ENCODE assay signal across 9 cellular contexts in the genomic region with DNA sequence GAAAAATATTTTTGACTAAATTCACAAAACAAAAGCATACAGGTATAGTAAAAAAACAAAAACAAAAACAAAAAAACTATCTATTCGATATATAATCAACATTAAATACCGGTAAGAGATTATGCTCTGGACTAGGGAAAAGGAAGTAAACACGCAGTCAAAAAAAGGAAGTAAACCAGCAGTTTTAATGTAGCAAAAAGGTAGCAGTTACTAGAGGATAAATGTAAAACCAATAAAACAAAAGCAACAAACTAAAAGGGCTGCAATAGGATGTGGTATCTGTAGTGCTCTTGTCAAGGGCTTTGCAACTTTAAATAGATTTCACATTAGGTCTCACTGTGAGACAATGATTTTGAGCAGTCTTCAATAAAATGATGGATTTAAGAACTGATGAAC. TPM values are rescaled to one million over a fixed set of nuclear protein-coding genes. Genes with fewer than 3 reads are reported as not detected.
DNase-seq lines count a peak whose midpoint lies in the region; ATAC-seq and TF ChIP-seq lines count a peak whose summit lies in the region.
"Had no signal": no experiment of that assay in that cellular context is flagged by ENCODE, and none has a peak within 500 bp of the region (broad histone marks: within the 10 kb centered on the region; RNA-seq: fewer than 3 reads in every experiment).

No MANE protein-coding gene starts in this region.

- H3K4me3 ChIP-seq in ACC112 (ENCODE audit: low read depth, low read length) (peak overlapping the region; percentile 95), GM23248 (0 out of 2 replicates have a peak overlapping the region, but pooled peaks have one; percentile 79), mononuclear cell (ENCODE audit: low read length) (peak overlapping the region; percentile 83), MM.1S (ENCODE audit: low read length) (no peak overlapping the region)

- H3K9me3 ChIP-seq in GM23248 (ENCODE audit: low read depth) (no peaks in the 10 kb centered on the region), mononuclear cell (ENCODE audit: low read depth, low read length) (no peaks in the 10 kb centered on the region), MM.1S (replicated peaks; ENCODE audit: insufficient read depth, low read length) (no peaks in the 10 kb centered on the region)

- no peak overlapping the region for H3K27ac ChIP-seq in ACC112 (ENCODE audit: low read depth, low read length)
- H3K27ac ChIP-seq in GM23248: no peak overlapping the region
- no peak overlapping the region for H3K27ac ChIP-seq in MM.1S (ENCODE audit: low read length)

- DNase-seq in GM23248 (no peak), NCI-H226 (no peak), posterior vena cava (ENCODE audit: low spot score) (no peak), MM.1S (no peak), NCI-H82 treated with DMSO at 0.1 percent for 48 hours (lab: John Stamatoyannopoulos, UW; ENCODE audit: unreplicated experiment) (no peak)
- DNase-seq in activated CD8-positive, alpha-beta T cell treated with anti-CD3 and anti-CD28 coated beads, Interleukin-2, amount 10 ng/mL, durations not matched to agents 7 days and 5 days: no peak
- DNase-seq: PC-3 had no signal

- no peaks in the 10 kb centered on the region for H3K9me3 Mint-ChIP-seq in activated CD8-positive, alpha-beta T cell treated with anti-CD3 and anti-CD28 coated beads, Interleukin-2, amount 10 ng/mL, durations not matched to agents 7 days and 5 days (ENCODE audit: insufficient read depth)

- peak overlapping the region; percentile 92 for H3K27ac Mint-ChIP-seq in activated CD8-positive, alpha-beta T cell treated with anti-CD3 and anti-CD28 coated beads, Interleukin-2, amount 10 ng/mL, durations not matched to agents 7 days and 5 days

- H3K79me2 ChIP-seq in ACC112 (ENCODE audit: control insufficient read depth, insufficient read depth, low read length, unreplicated experiment) (peaks cover 58% of the 10 kb centered on the region), GM23248 (ENCODE audit: insufficient read depth) (peaks cover 36% of the 10 kb centered on the region), MM.1S (ENCODE audit: low read length) (no peaks in the 10 kb centered on the region)

- peak overlapping the region; percentile 87 for H3K4me3 Mint-ChIP-seq in activated CD8-positive, alpha-beta T cell treated with anti-CD3 and anti-CD28 coated beads, Interleukin-2, amount 10 ng/mL, durations not matched to agents 7 days and 5 days

- H3K9ac ChIP-seq in GM23248 (peak overlapping the region; percentile 96; the same call in 1 of the 2 replicates), MM.1S (ENCODE audit: low read length) (no peak overlapping the region)

- peaks cover 8% of the 10 kb centered on the region for H3K36me3 ChIP-seq in ACC112 (ENCODE audit: insufficient read depth, low read length)
- H3K36me3 ChIP-seq in GM23248 (ENCODE audit: low read depth): peaks cover 17% of the 10 kb centered on the region; the same call in 1 of the 2 replicates
- no peaks in the 10 kb centered on the region for H3K36me3 ChIP-seq in MM.1S (replicated peaks; ENCODE audit: insufficient read depth, low read length)

- TF ChIP-seq CTCF in MM.1S (IDR thresholded peaks at IDR 0.05; ENCODE audit: low read length): no peak

- peaks cover 19% of the 10 kb centered on the region for H3K4me1 ChIP-seq in ACC112 (ENCODE audit: control insufficient read depth, insufficient read depth, low read length, unreplicated experiment)
- peaks cover 18% of the 10 kb centered on the region for H3K4me1 ChIP-seq in GM23248 (ENCODE audit: insufficient read depth)
- peaks cover 43% of the 10 kb centered on the region for H3K4me1 ChIP-seq in mononuclear cell (ENCODE audit: insufficient read depth, low read length)
- H3K4me1 ChIP-seq in MM.1S (ENCODE audit: low read length): 0 out of 2 replicates have a peak, but pooled peaks cover 4% of the 10 kb centered on the region

- H3F3A ChIP-seq in GM23248 (ENCODE audit: insufficient read depth) (peaks cover 9% of the 10 kb centered on the region; the same call in 1 of the 2 replicates), MM.1S (ENCODE audit: insufficient read depth, low read length) (peaks cover 10% of the 10 kb centered on the region)

- in situ Hi-C loops in GM23248 (cut with MboI): loop anchor here (25.0 kb wide), 1 partner anchor 645 kb away; no protein-coding TSS in a partner anchor

- intact Hi-C loops in posterior vena cava (cut with DNase I): no loop called here

- peaks cover 59% of the 10 kb centered on the region for H3K36me3 Mint-ChIP-seq in activated CD8-positive, alpha-beta T cell treated with anti-CD3 and anti-CD28 coated beads, Interleukin-2, amount 10 ng/mL, durations not matched to agents 7 days and 5 days (ENCODE audit: low read depth)

- no peak for ATAC-seq in activated CD8-positive, alpha-beta T cell treated with anti-CD3 and anti-CD28 coated beads, Interleukin-2, amount 10 ng/mL, durations not matched to agents 7 days and 5 days
- ATAC-seq: PC-3 had no signal

- CTCF ChIA-PET in activated CD8-positive, alpha-beta T cell treated with anti-CD3 and anti-CD28 coated beads, Interleukin-2, amount 10 ng/mL, durations not matched to agents 7 days and 5 days (lab: Charles Lee): interaction anchor here (2.8 to 3.5 kb wide), 2 partner anchors 9 to 92 kb away, joined by 9 to 11 read pairs; no protein-coding TSS in a partner anchor

- H4K20me1 ChIP-seq in GM23248 (ENCODE audit: insufficient read depth): no peaks in the 10 kb centered on the region
- no peaks in the 10 kb centered on the region for H4K20me1 ChIP-seq in MM.1S (ENCODE audit: insufficient read depth, low read length)

- H2AFZ ChIP-seq in ACC112 (ENCODE audit: low read length, unreplicated experiment) (no peak overlapping the region), GM23248 (no peak overlapping the region), MM.1S (ENCODE audit: low read length) (no peak overlapping the region)

- H3K27me3 ChIP-seq in ACC112 (ENCODE audit: insufficient read depth, low read length) (no peaks in the 10 kb centered on the region), GM23248 (replicated peaks; ENCODE audit: insufficient read depth) (no peaks in the 10 kb centered on the region), mononuclear cell (ENCODE audit: insufficient read depth, low read length) (no peaks in the 10 kb centered on the region), MM.1S (replicated peaks; ENCODE audit: insufficient read depth, low read length) (peaks cover 43% of the 10 kb centered on the region)

- 97% methylated on average over 3 of the region's 3 CpGs for WGBS in GM23248 (ENCODE audit: low coverage in 1 of 2, low lambda C conversion rate in 2 of 2, missing lambda C conversion rate in 2 of 2), 2 experiments

- no peaks in the 10 kb centered on the region for H3K27me3 Mint-ChIP-seq in activated CD8-positive, alpha-beta T cell treated with anti-CD3 and anti-CD28 coated beads, Interleukin-2, amount 10 ng/mL, durations not matched to agents 7 days and 5 days (ENCODE audit: low read depth)

- POLR2A ChIA-PET in activated CD8-positive, alpha-beta T cell treated with anti-CD3 and anti-CD28 coated beads, Interleukin-2, amount 10 ng/mL, durations not matched to agents 7 days and 5 days (lab: Charles Lee): interaction anchor here (1.3 to 1.5 kb wide), 2 partner anchors 9 to 24 kb away, joined by 3 to 5 read pairs; no protein-coding TSS in a partner anchor

- H3K4me1 Mint-ChIP-seq in activated CD8-positive, alpha-beta T cell treated with anti-CD3 and anti-CD28 coated beads, Interleukin-2, amount 10 ng/mL, durations not matched to agents 7 days and 5 days (ENCODE audit: low read depth): peaks cover 62% of the 10 kb centered on the region

- H3K4me2 ChIP-seq in GM23248 (ENCODE audit: unreplicated experiment) (peak overlapping the region; percentile 97), MM.1S (ENCODE audit: low read depth, low read length) (no peak overlapping the region)

- no peaks in the 10 kb centered on the region for H3K9me2 ChIP-seq in GM23248 (ENCODE audit: insufficient read depth)
- no peaks in the 10 kb centered on the region for H3K9me2 ChIP-seq in MM.1S (replicated peaks; ENCODE audit: insufficient read depth, low read length)

RNA-seq across cellular contexts. Expression of a gene that starts 2.4 kb away (rescaled TPM):
- total RNA-seq in GM23248 (2014; rRNA removed; shearing (Covaris generic)): 58.4 and 114 TPM in 2 replicates
- polyA plus RNA-seq in GM23248 (2016; fragmentation: Nextera tagmentation; extraction: Ambion mirVana): 50.2 and 51.1 TPM in 2 replicates
- total RNA-seq in activated CD8-positive, alpha-beta T cell treated with anti-CD3 and anti-CD28 coated beads, Interleukin-2, amount 10 ng/mL, durations not matched to agents 7 days and 5 days: 100 to 1,000 TPM; 228 to 242 TPM
- total RNA-seq in mononuclear cell (252 TPM), posterior vena cava (10 to 100 TPM; 40.7 to 60.4 TPM)
- total RNA-seq: PC-3 had no signal

RNA-seq across cellular contexts. Expression of a gene that starts 7.1 kb away (rescaled TPM):
- 10.7 and 11.9 TPM in 2 replicates for total RNA-seq in GM23248 (2014; rRNA removed; shearing (Covaris generic))
- polyA plus RNA-seq in GM23248 (2016; fragmentation: Nextera tagmentation; extraction: Ambion mirVana): 12.7 and 14.0 TPM in 2 replicates
- total RNA-seq in activated CD8-positive, alpha-beta T cell treated with anti-CD3 and anti-CD28 coated beads, Interleukin-2, amount 10 ng/mL, durations not matched to agents 7 days and 5 days: 10 to 100 TPM; 28.1 to 33.4 TPM
- total RNA-seq in mononuclear cell: 6.5 TPM
- total RNA-seq in posterior vena cava: 10 to 100 TPM; 18.1 to 20.2 TPM

RNA-seq across cellular contexts. Expression of a gene that starts 44.3 kb away (rescaled TPM):
- not detected in 2 replicates for total RNA-seq in GM23248 (2014; rRNA removed; shearing (Covaris generic))
- not detected in 2 replicates for polyA plus RNA-seq in GM23248 (2016; fragmentation: Nextera tagmentation; extraction: Ambion mirVana)
- under 1 TPM; 0.16 to 0.34 TPM for total RNA-seq in activated CD8-positive, alpha-beta T cell treated with anti-CD3 and anti-CD28 coated beads, Interleukin-2, amount 10 ng/mL, durations not matched to agents 7 days and 5 days
- total RNA-seq in mononuclear cell (0.42 TPM), posterior vena cava (under 1 TPM in 1 of 2 donors, not detected in 1; 0.19 TPM)
- total RNA-seq: PC-3 had no signal
